Comparison of ENCODE assay signal across 2 cellular contexts in the genomic region with DNA sequence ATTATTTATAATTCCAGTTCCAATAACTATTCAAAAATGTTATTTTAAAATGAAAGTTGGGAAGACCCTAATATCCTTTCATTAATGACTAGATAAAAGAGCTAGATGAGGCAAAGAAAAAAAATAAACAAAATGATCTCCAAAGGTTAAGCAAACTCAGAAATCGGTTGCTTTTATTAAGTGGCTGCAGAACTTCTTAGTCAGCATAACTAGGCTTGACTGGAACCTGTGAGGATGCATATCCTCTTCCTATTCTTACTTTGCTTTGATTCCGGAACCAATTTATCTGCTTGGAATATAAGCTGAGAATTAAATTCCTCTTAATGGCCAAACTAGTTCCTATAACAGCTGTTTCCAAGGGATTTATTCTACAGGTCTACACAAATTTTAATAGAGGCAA.
TF ChIP-seq lines count a peak whose summit lies in the region.

No MANE protein-coding gene starts in this region.

TF ChIP-seq in HepG2, 621 proteins besides CTCF, POLR2A, EP300 and RAD21:
- TF ChIP-seq RXRB (CRISPR knock-in tag; IDR thresholded peaks at IDR 0.05; ENCODE audit: borderline replicate concordance) (no peak), ZNF496 (CRISPR knock-in tag; IDR thresholded peaks at IDR 0.05; ENCODE audit: insufficient replicate concordance) (no peak), MAFF (IDR thresholded peaks at IDR 0.05; ENCODE audit: low read depth, low read length) (peak; percentile 61; the same call in 1 of the 2 replicates), MAFK (conservative IDR thresholded peaks at IDR 0.05 in 1 of 2, IDR thresholded peaks at IDR 0.05 in 1 of 2; ENCODE audit: low read length in 2 of 2) (peak; percentile 40 to 75; a peak in 3 of 4 replicates), SRY (CRISPR knock-in tag; IDR thresholded peaks at IDR 0.05) (no peak)
- TF ChIP-seq, protein P1, sequence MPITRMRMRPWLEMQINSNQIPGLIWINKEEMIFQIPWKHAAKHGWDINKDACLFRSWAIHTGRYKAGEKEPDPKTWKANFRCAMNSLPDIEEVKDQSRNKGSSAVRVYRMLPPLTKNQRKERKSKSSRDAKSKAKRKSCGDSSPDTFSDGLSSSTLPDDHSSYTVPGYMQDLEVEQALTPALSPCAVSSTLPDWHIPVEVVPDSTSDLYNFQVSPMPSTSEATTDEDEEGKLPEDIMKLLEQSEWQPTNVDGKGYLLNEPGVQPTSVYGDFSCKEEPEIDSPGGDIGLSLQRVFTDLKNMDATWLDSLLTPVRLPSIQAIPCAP (CRISPR knock-in tag; IDR thresholded peaks at IDR 0.05; ENCODE audit: low read depth): no peak
- TF ChIP-seq, protein P2, sequence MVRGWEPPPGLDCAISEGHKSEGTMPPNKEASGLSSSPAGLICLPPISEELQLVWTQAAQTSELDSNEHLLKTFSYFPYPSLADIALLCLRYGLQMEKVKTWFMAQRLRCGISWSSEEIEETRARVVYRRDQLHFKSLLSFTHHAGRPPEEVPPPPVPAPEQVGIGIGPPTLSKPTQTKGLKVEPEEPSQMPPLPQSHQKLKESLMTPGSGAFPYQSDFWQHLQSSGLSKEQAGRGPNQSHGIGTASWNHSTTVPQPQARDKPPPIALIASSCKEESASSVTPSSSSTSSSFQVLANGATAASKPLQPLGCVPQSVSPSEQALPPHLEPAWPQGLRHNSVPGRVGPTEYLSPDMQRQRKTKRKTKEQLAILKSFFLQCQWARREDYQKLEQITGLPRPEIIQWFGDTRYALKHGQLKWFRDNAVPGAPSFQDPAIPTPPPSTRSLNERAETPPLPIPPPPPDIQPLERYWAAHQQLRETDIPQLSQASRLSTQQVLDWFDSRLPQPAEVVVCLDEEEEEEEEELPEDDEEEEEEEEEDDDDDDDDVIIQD (CRISPR knock-in tag; IDR thresholded peaks at IDR 0.05; ENCODE audit: low read depth): no peak
- TF ChIP-seq, protein P3, sequence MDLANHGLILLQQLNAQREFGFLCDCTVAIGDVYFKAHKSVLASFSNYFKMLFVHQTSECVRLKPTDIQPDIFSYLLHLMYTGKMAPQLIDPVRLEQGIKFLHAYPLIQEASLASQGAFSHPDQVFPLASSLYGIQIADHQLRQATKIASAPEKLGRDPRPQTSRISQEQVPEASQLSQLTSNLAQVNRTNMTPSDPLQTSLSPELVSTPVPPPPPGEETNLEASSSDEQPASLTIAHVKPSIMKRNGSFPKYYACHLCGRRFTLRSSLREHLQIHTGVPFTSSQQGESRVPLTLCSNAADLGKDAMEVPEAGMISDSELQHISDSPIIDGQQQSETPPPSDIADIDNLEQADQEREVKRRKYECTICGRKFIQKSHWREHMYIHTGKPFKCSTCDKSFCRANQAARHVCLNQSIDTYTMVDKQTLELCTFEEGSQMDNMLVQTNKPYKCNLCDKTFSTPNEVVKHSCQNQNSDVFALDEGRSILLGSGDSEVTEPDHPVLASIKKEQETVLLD (CRISPR knock-in tag; IDR thresholded peaks at IDR 0.05; ENCODE audit: low read depth): no peak
- TF ChIP-seq, protein P4, sequence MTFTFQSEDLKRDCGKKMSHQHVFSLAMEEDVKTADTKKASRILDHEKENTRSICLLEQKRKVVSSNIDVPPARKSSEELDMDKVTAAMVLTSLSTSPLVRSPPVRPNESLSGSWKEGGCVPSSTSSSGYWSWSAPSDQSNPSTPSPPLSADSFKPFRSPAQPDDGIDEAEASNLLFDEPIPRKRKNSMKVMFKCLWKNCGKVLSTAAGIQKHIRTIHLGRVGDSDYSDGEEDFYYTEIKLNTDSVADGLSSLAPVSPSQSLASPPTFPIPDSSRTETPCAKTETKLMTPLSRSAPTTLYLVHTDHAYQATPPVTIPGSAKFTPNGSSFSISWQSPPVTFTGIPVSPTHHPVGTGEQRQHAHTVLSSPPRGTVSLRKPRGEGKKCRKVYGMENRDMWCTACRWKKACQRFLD (CRISPR knock-in tag; IDR thresholded peaks at IDR 0.05; ENCODE audit: borderline replicate concordance): no peak

TF ChIP-seq in IMR-90, 13 proteins besides CTCF, POLR2A, EP300 and RAD21:
- peak; percentile 57 for TF ChIP-seq MAFK (IDR thresholded peaks at IDR 0.05; ENCODE audit: low read depth, low read length)
- TF ChIP-seq NFE2L2 (IDR thresholded peaks at IDR 0.05; ENCODE audit: low read depth, low read length): no peak
- TF ChIP-seq BHLHE40 (IDR thresholded peaks at IDR 0.05; ENCODE audit: low read depth, low read length): no peak
- no peak for TF ChIP-seq MAZ (IDR thresholded peaks at IDR 0.05; ENCODE audit: borderline replicate concordance, low read depth, low read length)
